In genomic region chr20:25376886-25377285, GRCh38 we compare ENCODE assay signal across 17 cellular contexts. TPM values are rescaled to one million over a fixed set of nuclear protein-coding genes. Genes with fewer than 3 reads are reported as not detected.
DNase-seq lines count a peak whose midpoint lies in the region; ATAC-seq and TF ChIP-seq lines count a peak whose summit lies in the region.
"Had no signal": no experiment of that assay in that cellular context is flagged by ENCODE, and none has a peak within 500 bp of the region (broad histone marks: within the 10 kb centered on the region; RNA-seq: fewer than 3 reads in every experiment).

No MANE protein-coding gene starts in this region.

- peaks cover 34% of the 10 kb centered on the region for H3K36me3 Mint-ChIP-seq in mesothelial cell of epicardium
- peaks cover 27% of the 10 kb centered on the region for H3K36me3 Mint-ChIP-seq in endodermal cell (ENCODE audit: low read depth)

- H3K4me1 Mint-ChIP-seq in mesothelial cell of epicardium: peaks cover 4% of the 10 kb centered on the region
- H3K4me1 Mint-ChIP-seq in endodermal cell: peaks cover 10% of the 10 kb centered on the region

- H3K27me3 Mint-ChIP-seq in mesothelial cell of epicardium (ENCODE audit: low read depth) (no peaks in the 10 kb centered on the region), endodermal cell (ENCODE audit: insufficient read depth) (no peaks in the 10 kb centered on the region)

- H3K27ac Mint-ChIP-seq in mesothelial cell of epicardium: peak overlapping the region; percentile 28
- H3K27ac Mint-ChIP-seq in endodermal cell: no peak overlapping the region

- TF ChIP-seq POLR2A in thyroid gland (IDR thresholded peaks at IDR 0.05): no peak
- no peak for TF ChIP-seq POLR2A in suprapubic skin (IDR thresholded peaks at IDR 0.05)

- H3K9me3 Mint-ChIP-seq in mesothelial cell of epicardium: peaks cover 19% of the 10 kb centered on the region
- peaks cover 9% of the 10 kb centered on the region for H3K9me3 Mint-ChIP-seq in endodermal cell

- H3K27me3 ChIP-seq in SK-N-SH (ENCODE audit: insufficient read depth) (no peaks in the 10 kb centered on the region), thyroid gland (no peaks in the 10 kb centered on the region), suprapubic skin (no peaks in the 10 kb centered on the region), endodermal cell (ENCODE audit: control insufficient read depth, insufficient read depth, low read length, poor library complexity, severe bottlenecking) (no peaks in the 10 kb centered on the region)
- H3K27me3 ChIP-seq: SJCRH30 had no signal

- H3K4me1 ChIP-seq in SK-N-SH (ENCODE audit: control insufficient read depth in 1 of 2, insufficient read depth in 2 of 2, low read depth in 1 of 2, low read length in 1 of 2) (peaks cover 0 to 11% of the 10 kb centered on the region in 2 experiments; a peak in 1 of 4 replicates), thyroid gland (peaks cover 28 to 49% of the 10 kb centered on the region in 2 donors), suprapubic skin (no peaks in the 10 kb centered on the region), endodermal cell (ENCODE audit: control insufficient read depth, insufficient read depth, low read length) (no peaks in the 10 kb centered on the region)
- H3K4me1 ChIP-seq: SJCRH30 had no signal

- H3K4me3 Mint-ChIP-seq in mesothelial cell of epicardium (no peak overlapping the region), endodermal cell (no peak overlapping the region)

- no peaks in the 10 kb centered on the region; the same call in 1 of the 2 replicates for H3K9me3 ChIP-seq in SK-N-SH
- no peaks in the 10 kb centered on the region for H3K9me3 ChIP-seq in thyroid gland
- H3K9me3 ChIP-seq in suprapubic skin: no peaks in the 10 kb centered on the region
- H3K9me3 ChIP-seq in endodermal cell (ENCODE audit: control insufficient read depth, low read length): peaks cover 12% of the 10 kb centered on the region

- H3K27ac ChIP-seq in SK-N-SH (ENCODE audit: low read depth in 2 of 2, low read length in 1 of 2) (no peak overlapping the region), thyroid gland (peak overlapping the region; percentile 12 to 53 (median 40)), suprapubic skin (no peak overlapping the region), endodermal cell (ENCODE audit: low read depth, low read length) (no peak overlapping the region)
- H3K27ac ChIP-seq: SJCRH30 had no signal

- TF ChIP-seq CTCF in SK-N-SH (IDR thresholded peaks at IDR 0.05): no peak
- TF ChIP-seq CTCF in mesothelial cell of epicardium (IDR thresholded peaks at IDR 0.05; ENCODE audit: unreplicated experiment): no peak
- TF ChIP-seq CTCF in thyroid gland (IDR thresholded peaks at IDR 0.05): no peak
- no peak for TF ChIP-seq CTCF in suprapubic skin (IDR thresholded peaks at IDR 0.05)
- TF ChIP-seq CTCF in endodermal cell (conservative IDR thresholded peaks at IDR 0.05): no peak
- no peak for TF ChIP-seq CTCF in GM20000 (IDR thresholded peaks at IDR 0.05; ENCODE audit: extremely low read depth, missing control alignments)

- H3K4me2 ChIP-seq in SK-N-SH: no peak overlapping the region

- peaks cover 68% of the 10 kb centered on the region for H3K79me2 ChIP-seq in SK-N-SH (ENCODE audit: insufficient read depth)

- CTCF ChIA-PET in SK-N-SH (lab: Yijun Ruan, JAX): interaction anchor here (1.4 kb wide), 1 partner anchor 82 kb away, joined by 3 read pairs; no protein-coding TSS in a partner anchor

- no peaks in the 10 kb centered on the region for H3K36me3 ChIP-seq in SK-N-SH (replicated peaks in 1 of 2; ENCODE audit: control insufficient read depth in 1 of 2, insufficient read depth in 2 of 2, low read length in 1 of 2)
- H3K36me3 ChIP-seq in thyroid gland: no peaks in the 10 kb centered on the region
- no peaks in the 10 kb centered on the region for H3K36me3 ChIP-seq in suprapubic skin
- peaks cover 24% of the 10 kb centered on the region for H3K36me3 ChIP-seq in endodermal cell (ENCODE audit: control insufficient read depth, insufficient read depth, low read length)

- no peak for DNase-seq in SK-N-SH
- peak; percentile 68 for DNase-seq in cerebellar cortex (ENCODE audit: low spot score)
- no peak for DNase-seq in mesothelial cell of epicardium (ENCODE audit: low spot score in 2 of 2, unreplicated experiment in 2 of 2)
- DNase-seq in thyroid gland: peak; percentile 30 to 50
- DNase-seq in suprapubic skin (ENCODE audit: low spot score in 2 of 2): no peak
- DNase-seq in endodermal cell: no peak
- no peak for DNase-seq in GM20000 (ENCODE audit: low spot score)
- DNase-seq: 8988T; DMS53; GF-D8; MM.1S; NCI-H1048; NCI-H1436; NCI-H1930; NK-92 treated with Interleukin-12 subunit alpha and Interleukin-12 subunit beta, amount 100 ng/mL, for 24 hours; SJCRH30 had no signal

- no peaks in the 10 kb centered on the region for H3K9me2 ChIP-seq in SK-N-SH

- H3K9ac ChIP-seq in SK-N-SH (no peak overlapping the region), endodermal cell (ENCODE audit: extremely low read depth, low read length, poor library complexity, severe bottlenecking) (no peak overlapping the region)

- ATAC-seq in SK-N-SH treated with all-trans-retinoic acid at 6 μM for 48 hours: peak; percentile 40; the same call in 2 of the 3 replicates

- H2AFZ ChIP-seq in SK-N-SH (ENCODE audit: low read depth): no peak overlapping the region

- intact Hi-C loops in thyroid gland (cut with DNase I): no loop called here

- POLR2A ChIA-PET in SK-N-SH (lab: Yijun Ruan, JAX): no interaction called here

- no peak for TF ChIP-seq RAD21 in SK-N-SH (IDR thresholded peaks at IDR 0.05; ENCODE audit: low read length)

- H4K20me1 ChIP-seq in SK-N-SH (ENCODE audit: insufficient read depth): no peaks in the 10 kb centered on the region

- TF ChIP-seq EP300 in SK-N-SH (IDR thresholded peaks at IDR 0.05; ENCODE audit: borderline replicate concordance in 1 of 2, low read depth in 1 of 2, low read length in 1 of 2) (no peak), suprapubic skin (IDR thresholded peaks at IDR 0.05) (no peak)

- WGBS in SK-N-SH (ENCODE audit: low lambda C conversion rate): 75% methylated on average over 2 of the region's 2 CpGs
- 82 to 92% methylated on average over 2 of the region's 2 CpGs for WGBS in thyroid gland, 2 donors
- WGBS in suprapubic skin: 91% methylated on average over 2 of the region's 2 CpGs
- WGBS in endodermal cell (ENCODE audit: insufficient coverage in 1 of 2, insufficient read length in 1 of 2), 2 experiments: 94 to 95% methylated on average over 2 of the region's 2 CpGs

- H3K4me3 ChIP-seq in SK-N-SH (ENCODE audit: low read depth in 2 of 2, low read length in 1 of 2): no peak overlapping the region
- H3K4me3 ChIP-seq in thyroid gland (replicated peaks in 1 of 3): no peak overlapping the region
- H3K4me3 ChIP-seq in suprapubic skin: no peak overlapping the region
- H3K4me3 ChIP-seq in endodermal cell (ENCODE audit: low read length): no peak overlapping the region
- H3K4me3 ChIP-seq: SJCRH30 had no signal

- H3F3A ChIP-seq in SK-N-SH (replicated peaks; ENCODE audit: insufficient read depth): peaks cover 16% of the 10 kb centered on the region

TF ChIP-seq in SK-N-SH treated with all-trans-retinoic acid at 6 μM for 48 hours, 23 proteins besides CTCF, POLR2A, EP300 and RAD21:
- no peak for TF ChIP-seq ZNF565 (CRISPR knock-in tag; conservative IDR thresholded peaks at IDR 0.05; ENCODE audit: low read depth)

TF ChIP-seq in SK-N-SH, 30 proteins besides CTCF, POLR2A, EP300 and RAD21 (continues in another document):
- TF ChIP-seq FOXM1 (IDR thresholded peaks at IDR 0.05; ENCODE audit: low read depth): no peak
- TF ChIP-seq GABPA (IDR thresholded peaks at IDR 0.05; ENCODE audit: low read depth): no peak
- TF ChIP-seq YY1 (IDR thresholded peaks at IDR 0.05; ENCODE audit: low read depth): no peak
- no peak for TF ChIP-seq GATA2 (CRISPR knock-in tag; IDR thresholded peaks at IDR 0.05)
- TF ChIP-seq USF2 (IDR thresholded peaks at IDR 0.05; ENCODE audit: borderline replicate concordance, low read depth, low read length): no peak

RNA-seq across cellular contexts. Expression of gene ABHD12, which starts 13.7 kb away (rescaled TPM):
- 32.2 and 33.5 TPM in 2 replicates for polyA plus RNA-seq in SK-N-SH (2012; rRNA removed)
- polyA plus RNA-seq in SK-N-SH (2012; cell fraction: cytosol; rRNA removed): 29.7 and 42.6 TPM in 2 replicates
- polyA plus RNA-seq in SK-N-SH (2012; cell fraction: nucleus; rRNA removed): 34.5 and 35.2 TPM in 2 replicates
- total RNA-seq in mesothelial cell of epicardium (47.1 to 58.0 TPM (median 51.7 TPM) in 3 replicates), thyroid gland (100 to 1,000 TPM; 103 to 212 (median 179) TPM), suprapubic skin (10 to 100 TPM; 41.6 to 75.8 (median 52.3) TPM), endodermal cell (10 to 100 TPM; 48.2 to 52.7 TPM)
- polyA plus RNA-seq in endodermal cell (2013, experiment 1 of 2): 34.8 TPM
- polyA plus RNA-seq in endodermal cell (2013, experiment 2 of 2): 35.4 TPM

RNA-seq across cellular contexts. Expression of gene GINS1, which starts 30.6 kb away (rescaled TPM):
- polyA plus RNA-seq in SK-N-SH (2012; rRNA removed): 5.1 and 5.8 TPM in 2 replicates
- 6.3 and 6.8 TPM in 2 replicates for polyA plus RNA-seq in SK-N-SH (2012; cell fraction: cytosol; rRNA removed)
- 3.5 and 5.3 TPM in 2 replicates for polyA plus RNA-seq in SK-N-SH (2012; cell fraction: nucleus; rRNA removed)
- 13.7 to 15.5 TPM (median 13.7 TPM) in 3 replicates for total RNA-seq in mesothelial cell of epicardium
- 1 to 10 TPM in 1 of 4 donors, under 1 TPM in 2, not detected in 1; 0.44 to 1.5 (median 0.89) TPM for total RNA-seq in thyroid gland
- total RNA-seq in suprapubic skin: 1 to 10 TPM; 2.4 to 3.6 (median 2.6) TPM
- total RNA-seq in endodermal cell: 10 to 100 TPM; 40.2 to 48.6 TPM
- 26.7 TPM for polyA plus RNA-seq in endodermal cell (2013, experiment 1 of 2)
- 30.4 TPM for polyA plus RNA-seq in endodermal cell (2013, experiment 2 of 2)

Comparison
In these comparisons a context has a peak if more than half of its experiments do, and no peak if none do; other contexts are left out.
1. DNase-seq: peak in cerebellar cortex (single experiment) and thyroid gland (2 of 2); none in SK-N-SH (single experiment), mesothelial cell of epicardium (0 of 2), suprapubic skin (0 of 2), endodermal cell (single experiment) and GM20000 (single experiment).
2. H3K27ac ChIP-seq: peak in thyroid gland (3 of 3); none in SK-N-SH (0 of 2), suprapubic skin (single experiment) and endodermal cell (single experiment).